ENCODE assay signal across 26 cellular contexts in the genomic region with DNA sequence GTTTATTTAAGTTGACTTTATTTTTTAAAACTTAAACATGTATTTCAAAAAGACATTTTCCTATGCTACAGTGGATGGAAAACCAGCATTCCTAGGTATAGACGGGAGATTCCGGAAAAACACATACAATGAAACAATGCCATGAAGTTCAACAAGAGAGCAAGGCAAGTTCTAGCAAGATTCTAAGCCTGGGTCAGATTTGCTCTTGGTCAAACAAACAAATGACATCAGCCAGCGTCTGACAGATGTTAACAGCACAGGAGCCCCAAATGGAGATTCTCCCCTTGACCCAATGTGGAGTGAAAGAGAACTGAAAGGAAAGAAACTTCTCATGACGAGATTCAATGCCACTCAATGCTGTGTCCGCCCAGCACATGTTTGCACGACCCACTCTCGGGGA.
"Had no signal": no experiment of that assay in that cellular context is flagged by ENCODE, and none has a peak within 500 bp of the region (broad histone marks: within the 10 kb centered on the region; RNA-seq: fewer than 3 reads in every experiment).

No MANE protein-coding gene starts in this region.

- H3K27ac ChIP-seq: heart right ventricle, neutrophil, skin epidermis had no signal

- H3K36me3 ChIP-seq: neutrophil had no signal

- H3K4me3 Mint-ChIP-seq: activated CD4-positive, alpha-beta T cell treated with anti-CD3 and anti-CD28 coated beads for 36 hours; activated CD8-positive, alpha-beta memory T cell treated with anti-CD3 and anti-CD28 coated beads, Interleukin-2, amount 10 ng/mL, durations not matched to agents 7 days and 5 days; activated CD8-positive, alpha-beta T cell treated with anti-CD3 and anti-CD28 coated beads, Interleukin-2, amount 10 ng/mL, durations not matched to agents 7 days and 5 days; activated naive CD8-positive, alpha-beta T cell; nephron; stimulated activated effector memory CD8-positive, alpha-beta T cell treated with anti-CD3 and anti-CD28 coated beads, Interleukin-12 subunit alpha, Interleukin-12 subunit beta, amount 100 ng/mL, for 72 hours; stimulated activated naive CD8-positive, alpha-beta T cell treated with anti-CD3 and anti-CD28 coated beads, Interleukin-15, Interleukin-2, amounts not matched to agents 100 ng/mL and 50 ng/mL, for 24 hours; T-cell had no signal

- H3K27me3 ChIP-seq: heart right ventricle had no signal

- H3K27me3 Mint-ChIP-seq: activated CD4-positive, alpha-beta T cell treated with anti-CD3 and anti-CD28 coated beads for 36 hours; activated CD8-positive, alpha-beta memory T cell treated with anti-CD3 and anti-CD28 coated beads, Interleukin-2, amount 10 ng/mL, durations not matched to agents 7 days and 5 days; activated naive CD8-positive, alpha-beta T cell; progenitor cell of endocrine pancreas; stimulated activated naive CD8-positive, alpha-beta T cell treated with anti-CD3 and anti-CD28 coated beads, Interleukin-15, Interleukin-2, amounts not matched to agents 100 ng/mL and 50 ng/mL, for 24 hours; T-cell had no signal

- H3K36me3 Mint-ChIP-seq: activated CD8-positive, alpha-beta memory T cell treated with anti-CD3 and anti-CD28 coated beads, Interleukin-2, amount 10 ng/mL, durations not matched to agents 7 days and 5 days; activated naive CD8-positive, alpha-beta T cell; stimulated activated effector memory CD8-positive, alpha-beta T cell treated with anti-CD3 and anti-CD28 coated beads, Interleukin-12 subunit alpha, Interleukin-12 subunit beta, amount 100 ng/mL, for 72 hours; T-cell had no signal

- H3K27ac Mint-ChIP-seq: activated CD4-positive, alpha-beta T cell treated with anti-CD3 and anti-CD28 coated beads for 36 hours; activated CD8-positive, alpha-beta memory T cell treated with anti-CD3 and anti-CD28 coated beads, Interleukin-2, amount 10 ng/mL, durations not matched to agents 7 days and 5 days; activated CD8-positive, alpha-beta T cell treated with anti-CD3 and anti-CD28 coated beads, Interleukin-2, amount 10 ng/mL, durations not matched to agents 7 days and 5 days; activated naive CD8-positive, alpha-beta T cell; activated T-helper 2 cell treated with anti-CD3 and anti-CD28 coated beads, Interferon-gamma antibody, Interleukin-2, Interleukin-4, amounts not matched to agents 10 μg/mL and 5 μg/mL and 100 μg/mL, durations not matched to agents 14 hours and 24 hours and 36 hours; progenitor cell of endocrine pancreas; stimulated activated effector memory CD8-positive, alpha-beta T cell treated with anti-CD3 and anti-CD28 coated beads, Interleukin-12 subunit alpha, Interleukin-12 subunit beta, amount 100 ng/mL, for 72 hours; stimulated activated naive CD8-positive, alpha-beta T cell treated with anti-CD3 and anti-CD28 coated beads, Interleukin-15, Interleukin-2, amounts not matched to agents 100 ng/mL and 50 ng/mL, for 24 hours; T-cell had no signal

- DNase-seq: activated CD4-positive, alpha-beta T cell treated with anti-CD3 and anti-CD28 coated beads for 36 hours; activated CD4-positive, CD25-positive, alpha-beta regulatory T cell; activated CD8-positive, alpha-beta memory T cell treated with anti-CD3 and anti-CD28 coated beads, Interleukin-2, amount 10 ng/mL, durations not matched to agents 7 days and 5 days; activated CD8-positive, alpha-beta T cell treated with anti-CD3 and anti-CD28 coated beads, Interleukin-2, amount 10 ng/mL, durations not matched to agents 7 days and 5 days; activated naive CD4-positive, alpha-beta T cell; activated T-cell treated with anti-CD3 and anti-CD28 coated beads, Interleukin-2, amount 50 U/mL, for 48 hours; anterior cingulate cortex; effector CD8-positive, alpha-beta T cell; erythroblast; foreskin melanocyte; heart right ventricle; retina; stimulated activated CD4-positive, alpha-beta T cell treated with anti-CD3 and anti-CD28 coated beads, Interleukin-12 subunit alpha, Interleukin-12 subunit beta, amount 100 ng/mL, for 4 hours; stimulated activated CD4-positive, alpha-beta T cell treated with anti-CD3 and anti-CD28 coated beads, Interleukin-4, amount 100 ng/mL, for 24 hours; substantia nigra; T-cell had no signal

- H3K9me3 ChIP-seq: heart right ventricle, neutrophil had no signal

- ATAC-seq: activated CD4-positive, alpha-beta T cell treated with anti-CD3 and anti-CD28 coated beads for 36 hours; activated CD8-positive, alpha-beta memory T cell treated with anti-CD3 and anti-CD28 coated beads, Interleukin-2, amount 10 ng/mL, durations not matched to agents 7 days and 5 days; activated CD8-positive, alpha-beta T cell treated with anti-CD3 and anti-CD28 coated beads, Interleukin-2, amount 10 ng/mL, durations not matched to agents 7 days and 5 days; heart right ventricle; left ventricle myocardium superior; sciatic nerve; stimulated activated effector memory CD8-positive, alpha-beta T cell treated with anti-CD3 and anti-CD28 coated beads, Interleukin-12 subunit alpha, Interleukin-12 subunit beta, amount 100 ng/mL, for 72 hours; T-cell had no signal

- H3K4me3 ChIP-seq: heart right ventricle, skin epidermis had no signal

- H3K4me1 Mint-ChIP-seq: activated CD4-positive, alpha-beta T cell treated with anti-CD3 and anti-CD28 coated beads for 36 hours; activated CD8-positive, alpha-beta memory T cell treated with anti-CD3 and anti-CD28 coated beads, Interleukin-2, amount 10 ng/mL, durations not matched to agents 7 days and 5 days; stimulated activated effector memory CD8-positive, alpha-beta T cell treated with anti-CD3 and anti-CD28 coated beads, Interleukin-12 subunit alpha, Interleukin-12 subunit beta, amount 100 ng/mL, for 72 hours; T-cell had no signal

- H3K9me3 Mint-ChIP-seq: activated T-helper 2 cell treated with anti-CD3 and anti-CD28 coated beads, Interferon-gamma antibody, Interleukin-2, Interleukin-4, amounts not matched to agents 10 μg/mL and 5 μg/mL and 100 μg/mL, durations not matched to agents 14 hours and 24 hours and 36 hours; nephron; stimulated activated effector memory CD8-positive, alpha-beta T cell treated with anti-CD3 and anti-CD28 coated beads, Interleukin-12 subunit alpha, Interleukin-12 subunit beta, amount 100 ng/mL, for 72 hours; stimulated activated naive CD8-positive, alpha-beta T cell treated with anti-CD3 and anti-CD28 coated beads, Interleukin-15, Interleukin-2, amounts not matched to agents 100 ng/mL and 50 ng/mL, for 24 hours; T-cell had no signal
